2 cellular contexts compared by ENCODE assay signal in the genomic region with DNA sequence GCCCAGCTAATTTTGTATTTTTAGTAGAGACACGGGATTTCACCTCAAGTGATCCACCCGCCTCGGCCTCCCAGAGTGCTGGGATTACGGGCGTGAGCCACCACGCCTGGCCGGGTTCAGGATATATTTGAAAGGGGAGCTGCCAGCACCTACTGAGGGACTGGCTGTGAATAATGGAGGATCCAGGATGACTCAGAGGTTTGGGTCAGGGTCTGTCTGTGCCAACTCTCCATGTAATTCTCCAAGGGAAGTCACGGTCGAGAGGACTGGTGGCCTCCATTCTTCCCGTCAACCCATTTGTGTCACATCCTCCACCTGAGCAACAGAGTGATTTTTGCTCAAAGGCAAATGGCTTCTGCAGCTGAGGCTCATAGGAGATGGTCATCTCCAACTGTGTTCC.
A peak's percentile ranks its signal among the peaks of the same experiment; 100 is the strongest.
TF ChIP-seq lines count a peak whose summit lies in the region.

No MANE protein-coding gene starts in this region.

TF ChIP-seq in K562, 482 proteins besides CTCF, POLR2A, EP300 and RAD21:
- no peak for TF ChIP-seq ZFP30 (CRISPR knock-in tag; IDR thresholded peaks at IDR 0.05; ENCODE audit: borderline replicate concordance)
- TF ChIP-seq, protein P1, sequence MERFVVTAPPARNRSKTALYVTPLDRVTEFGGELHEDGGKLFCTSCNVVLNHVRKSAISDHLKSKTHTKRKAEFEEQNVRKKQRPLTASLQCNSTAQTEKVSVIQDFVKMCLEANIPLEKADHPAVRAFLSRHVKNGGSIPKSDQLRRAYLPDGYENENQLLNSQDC (CRISPR knock-in tag; IDR thresholded peaks at IDR 0.05), result no peak
- 0 out of 2 replicates have a peak, but pooled peaks have one; percentile 7 for TF ChIP-seq ATF3 (IDR thresholded peaks at IDR 0.05)
- no peak for TF ChIP-seq ATF3 (CRISPR knock-in tag; conservative IDR thresholded peaks at IDR 0.05)
- TF ChIP-seq FOS (IDR thresholded peaks at IDR 0.05; ENCODE audit: extremely low read depth, insufficient read length), result no peak
- TF ChIP-seq RBBP5 (IDR thresholded peaks at IDR 0.05; ENCODE audit: borderline replicate concordance, insufficient read depth, low read length, poor library complexity, severe bottlenecking), result no peak

TF ChIP-seq in GM12891, 5 proteins besides CTCF, POLR2A, EP300 and RAD21:
- TF ChIP-seq PAX5 (IDR thresholded peaks at IDR 0.05; ENCODE audit: insufficient read depth, low read length, severe bottlenecking) (no peak), POU2F2 (IDR thresholded peaks at IDR 0.05; ENCODE audit: low read depth, low read length) (no peak), POLR2AphosphoS5 (IDR thresholded peaks at IDR 0.05; ENCODE audit: low read depth, low read length) (no peak)
